Comparison of ENCODE assay signal across 8 cellular contexts in the genomic region with DNA sequence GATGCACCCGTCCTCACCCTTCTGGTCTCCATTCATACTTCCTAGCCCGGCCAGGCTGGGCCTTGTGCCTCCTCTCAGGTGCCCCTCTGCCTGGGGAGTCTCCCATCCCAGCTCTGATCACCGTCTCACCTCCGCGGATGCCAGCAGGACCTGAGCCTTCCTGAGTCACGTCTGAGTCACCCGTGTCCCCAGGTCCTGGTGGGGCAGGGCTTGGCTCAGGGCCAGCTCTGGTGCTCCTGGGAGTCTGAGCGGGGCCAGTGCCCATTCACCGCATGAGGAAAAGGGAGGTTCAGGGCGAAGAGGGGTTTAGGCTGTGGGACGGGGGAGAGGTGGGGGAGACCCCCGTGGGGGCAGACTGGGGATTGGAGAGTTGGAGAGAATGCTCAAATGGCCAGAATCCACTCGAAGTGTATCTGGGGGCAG. TPM values are rescaled to one million over a fixed set of nuclear protein-coding genes. Genes with fewer than 3 reads are reported as not detected.
DNase-seq lines count a peak whose midpoint lies in the region; ATAC-seq and TF ChIP-seq lines count a peak whose summit lies in the region.

No MANE protein-coding gene starts in this region.

- no peaks in the 10 kb centered on the region for H3K27me3 ChIP-seq in PC-9 (ENCODE audit: insufficient read depth, low read depth)
- H3K27me3 ChIP-seq in hepatocyte: no peaks in the 10 kb centered on the region

- no peaks in the 10 kb centered on the region for H3K27me3 Mint-ChIP-seq in activated naive CD4-positive, alpha-beta T cell treated with anti-CD3 and anti-CD28 coated beads, Interleukin-2, amount 50 U/mL, for 24 hours

- intact Hi-C loops in PC-9 (cut with micrococcal nuclease; ENCODE audit: unreplicated experiment): loop anchor here (5.0 kb wide), 1 partner anchor 139 kb away; no protein-coding TSS in a partner anchor

- H3K9me2 ChIP-seq in PC-9 (ENCODE audit: insufficient read depth): no peaks in the 10 kb centered on the region
- H3K9me2 ChIP-seq in hepatocyte (replicated peaks; ENCODE audit: insufficient read depth): no peaks in the 10 kb centered on the region

- H3K4me3 ChIP-seq in PC-9 (peak overlapping the region; percentile 46; the same call in 1 of the 2 replicates), hepatocyte (no peak overlapping the region)

- H3K4me2 ChIP-seq in PC-9 (peak overlapping the region; percentile 70), hepatocyte (peak overlapping the region; percentile 95)

- peak overlapping the region; percentile 73 for H3K4me3 Mint-ChIP-seq in activated naive CD4-positive, alpha-beta T cell treated with anti-CD3 and anti-CD28 coated beads, Interleukin-2, amount 50 U/mL, for 24 hours

- H2AFZ ChIP-seq in PC-9: 0 out of 2 replicates have a peak overlapping the region, but pooled peaks have one; percentile 48
- H2AFZ ChIP-seq in hepatocyte: no peak overlapping the region

- no peak for TF ChIP-seq CTCF in PC-9 (conservative IDR thresholded peaks at IDR 0.05)
- TF ChIP-seq CTCF in hepatocyte (IDR thresholded peaks at IDR 0.05; ENCODE audit: poor library complexity): no peak

- BruUV-seq in PC-9 (replicated peaks; lab: Mats Ljungman, UMichigan): no TSS peak

- POLR2A ChIA-PET in PC-9 (lab: Charles Lee; ENCODE audit: unreplicated experiment): no interaction called here

- H3K4me1 Mint-ChIP-seq in activated naive CD4-positive, alpha-beta T cell treated with anti-CD3 and anti-CD28 coated beads, Interleukin-2, amount 50 U/mL, for 24 hours: peaks cover 14% of the 10 kb centered on the region

- H3K27ac Mint-ChIP-seq in activated naive CD4-positive, alpha-beta T cell treated with anti-CD3 and anti-CD28 coated beads, Interleukin-2, amount 50 U/mL, for 24 hours: peak overlapping the region; percentile 77

- H3K4me1 ChIP-seq in PC-9 (replicated peaks; ENCODE audit: insufficient read depth): peaks cover 4% of the 10 kb centered on the region; the same call in 1 of the 2 replicates
- H3K4me1 ChIP-seq in hepatocyte (ENCODE audit: insufficient read depth): peaks cover 5% of the 10 kb centered on the region

- DNase-seq in G401 (ENCODE audit: low spot score): peak; percentile 23
- DNase-seq in PC-9: peak; percentile 83 to 85
- peak; percentile 87 for DNase-seq in hepatocyte (ENCODE audit: low spot score)
- DNase-seq in stimulated activated CD4-positive, alpha-beta T cell treated with anti-CD3 and anti-CD28 coated beads, Interleukin-15, amount 100 ng/mL, for 48 hours (ENCODE audit: low read depth in 2 of 2): peak; percentile 52 to 54
- DNase-seq in GOT3 (lab: John Stamatoyannopoulos, UW): no peak

- no peaks in the 10 kb centered on the region for H3K36me3 ChIP-seq in PC-9 (ENCODE audit: low read depth)
- H3K36me3 ChIP-seq in hepatocyte (replicated peaks; ENCODE audit: insufficient read depth, low read depth): no peaks in the 10 kb centered on the region

- no peak for ATAC-seq in HG03571 (IDR thresholded peaks at IDR 0.05; ENCODE audit: unreplicated experiment)
- ATAC-seq in HG03442 (IDR thresholded peaks at IDR 0.05; ENCODE audit: unreplicated experiment): no peak

- H3K79me2 ChIP-seq in PC-9 (ENCODE audit: low read depth): no peaks in the 10 kb centered on the region
- H3K79me2 ChIP-seq in hepatocyte: no peaks in the 10 kb centered on the region

- CTCF ChIA-PET in PC-9 (lab: Charles Lee): interaction anchor here (0.6 to 0.7 kb wide), 2 partner anchors 17 to 157 kb away, joined by 12 to 17 read pairs; no protein-coding TSS in a partner anchor

- H3K9me3 Mint-ChIP-seq in activated naive CD4-positive, alpha-beta T cell treated with anti-CD3 and anti-CD28 coated beads, Interleukin-2, amount 50 U/mL, for 24 hours: no peaks in the 10 kb centered on the region

- H3K27ac ChIP-seq in PC-9 (no peak overlapping the region), hepatocyte (no peak overlapping the region)

- peaks cover 8% of the 10 kb centered on the region; the same call in 1 of the 2 replicates for H3F3A ChIP-seq in PC-9 (ENCODE audit: insufficient read depth, low read depth)

- H4K20me1 ChIP-seq in PC-9 (ENCODE audit: insufficient read depth) (no peaks in the 10 kb centered on the region), hepatocyte (ENCODE audit: insufficient read depth, poor library complexity, severe bottlenecking) (no peaks in the 10 kb centered on the region)

- in situ Hi-C loops in G401 (cut with HindIII; ENCODE audit: low sequenced_read_pairs): no loop called here

- H3K36me3 Mint-ChIP-seq in activated naive CD4-positive, alpha-beta T cell treated with anti-CD3 and anti-CD28 coated beads, Interleukin-2, amount 50 U/mL, for 24 hours: no peaks in the 10 kb centered on the region

- WGBS in hepatocyte (ENCODE audit: low lambda C conversion rate, missing lambda C conversion rate): 46% methylated on average over 11 of the region's 13 CpGs

- H3K9me3 ChIP-seq in PC-9 (ENCODE audit: insufficient read depth, low read depth): no peaks in the 10 kb centered on the region
- no peaks in the 10 kb centered on the region for H3K9me3 ChIP-seq in hepatocyte (ENCODE audit: low read depth)

RNA-seq across cellular contexts. Expression of gene ATP8B3, which starts 0.6 kb away (rescaled TPM):
- 2.5 and 5.5 TPM in 2 replicates for total RNA-seq in G401 (2014; rRNA removed; shearing (Covaris generic))
- 8.3 and 9.0 TPM in 2 replicates for total RNA-seq in PC-9 (2021)
- 1.4 and 1.7 TPM in 2 replicates for total RNA-seq in hepatocyte
- 2.4 and 3.1 TPM in 2 replicates for polyA plus RNA-seq in hepatocyte

RNA-seq across cellular contexts. Expression of gene REXO1, which starts 36.8 kb away (rescaled TPM):
- total RNA-seq in G401 (2014; rRNA removed; shearing (Covaris generic)): 7.8 and 10.7 TPM in 2 replicates
- total RNA-seq in PC-9 (2021) (25.6 and 25.8 TPM in 2 replicates), hepatocyte (13.2 and 13.4 TPM in 2 replicates)
- polyA plus RNA-seq in hepatocyte: 22.8 and 26.2 TPM in 2 replicates

RNA-seq across cellular contexts. Expression of gene KLF16, which starts 51.9 kb away (rescaled TPM):
- 27.9 and 29.2 TPM in 2 replicates for total RNA-seq in G401 (2014; rRNA removed; shearing (Covaris generic))
- total RNA-seq in PC-9 (2021): 26.7 and 41.2 TPM in 2 replicates
- total RNA-seq in hepatocyte: 3.4 and 6.4 TPM in 2 replicates
- polyA plus RNA-seq in hepatocyte: 14.3 and 16.0 TPM in 2 replicates

RNA-seq across cellular contexts. Expression of gene ONECUT3, which starts 58.2 kb away (rescaled TPM):
- not detected in 2 replicates for total RNA-seq in G401 (2014; rRNA removed; shearing (Covaris generic))
- total RNA-seq in PC-9 (2021): 0.05 TPM in 1 of 2 replicates, not detected in the other
- total RNA-seq in hepatocyte: 0.03 and 0.08 TPM in 2 replicates
- 0.06 and 0.09 TPM in 2 replicates for polyA plus RNA-seq in hepatocyte
